In the genomic region with DNA sequence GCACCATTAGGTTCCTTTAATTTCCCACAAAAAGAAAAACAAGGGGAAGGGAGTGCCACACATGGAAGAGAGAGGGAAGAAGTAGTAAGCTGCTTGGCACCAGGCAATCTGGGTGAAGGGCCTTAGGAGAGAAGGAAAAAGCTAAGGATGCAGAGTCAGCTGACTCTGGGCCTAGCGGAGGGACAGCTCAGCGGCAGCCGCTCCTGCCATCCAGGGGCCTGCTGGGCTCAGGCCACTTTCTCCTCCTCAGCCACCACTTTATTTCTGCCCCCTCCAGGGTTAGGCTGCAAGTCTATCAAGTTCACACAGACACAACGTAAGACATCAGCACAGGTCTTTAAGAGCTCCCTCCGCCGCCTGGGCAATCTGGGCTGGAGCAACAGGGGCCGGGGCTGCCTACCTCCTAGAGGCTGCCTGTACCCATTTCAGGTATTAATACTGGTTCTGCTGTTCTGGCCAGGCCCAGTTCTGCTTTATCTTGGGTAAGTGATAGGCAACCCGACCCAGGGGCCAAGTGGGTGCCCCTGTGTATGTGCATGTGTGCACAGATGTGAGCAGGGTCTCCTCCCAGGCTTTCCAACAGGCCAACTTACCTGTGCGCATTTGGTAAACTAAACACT, we compare ENCODE assay signal across 11 cellular contexts. TPM values are rescaled to one million over a fixed set of nuclear protein-coding genes. Genes with fewer than 3 reads are reported as not detected.
DNase-seq lines count a peak whose midpoint lies in the region; ATAC-seq, FAIRE-seq and TF ChIP-seq lines count a peak whose summit lies in the region.
"Had no signal": no experiment of that assay in that cellular context is flagged by ENCODE, and none has a peak within 500 bp of the region (broad histone marks: within the 10 kb centered on the region; RNA-seq: fewer than 3 reads in every experiment).

No MANE protein-coding gene starts in this region.

- no peak overlapping the region for H2AFZ ChIP-seq in H9 (ENCODE audit: low read length)
- H2AFZ ChIP-seq in K562 (ENCODE audit: low read depth, low read length), result no peak overlapping the region
- H2AFZ ChIP-seq in mesenchymal stem cell (ENCODE audit: low read depth, low read length), result no peak overlapping the region

- H3K18ac ChIP-seq in H9 (ENCODE audit: insufficient read length, low read depth, low read length), result no peak overlapping the region
- H3K18ac ChIP-seq in mesenchymal stem cell (ENCODE audit: low read depth in 1 of 2, low read length in 2 of 2), result peak overlapping the region; percentile 25 to 54

- no peak overlapping the region for H3K27ac ChIP-seq in H9 (ENCODE audit: insufficient read length, low read depth, low read length)
- H3K27ac ChIP-seq in K562 (ENCODE audit: extremely low read depth, low read depth, low read length), result no peak overlapping the region
- no peak overlapping the region for H3K27ac ChIP-seq in mesenchymal stem cell (ENCODE audit: low read length, poor library complexity, severe bottlenecking)
- H3K27ac ChIP-seq in substantia nigra (ENCODE audit: low read depth, low read length, poor library complexity, severe bottlenecking), result peak overlapping the region; percentile 67
- H3K27ac ChIP-seq: KMS-11 had no signal

- DNase-seq in H9 (no peak), K562 (ENCODE audit: extremely low read depth in 1 of 4, low spot score in 3 of 4) (no peak), mesenchymal stem cell (no peak), substantia nigra (lab: John Stamatoyannopoulos, UW) (peak in 6 of 49 donors; percentile 22 to 40 (median 30)), sciatic nerve (ENCODE audit: low spot score) (no peak)
- DNase-seq in activated CD8-positive, alpha-beta memory T cell treated with anti-CD3 and anti-CD28 coated beads, Interleukin-2, amount 50 U/mL, for 4 hours, result no peak
- DNase-seq: activated T-cell treated with anti-CD3 and anti-CD28 coated beads, Interleukin-2, amount 50 U/mL, for 48 hours had no signal

- H3K36me3 ChIP-seq in K562 (ENCODE audit: control insufficient read depth, insufficient read depth, low read length), result peaks cover 12% of the 10 kb centered on the region
- H3K36me3 ChIP-seq in mesenchymal stem cell (ENCODE audit: control insufficient read depth in 1 of 2, insufficient read depth in 2 of 2, low read depth in 1 of 2, low read length in 2 of 2), result peaks cover 11 to 21% of the 10 kb centered on the region in 2 experiments

- H4K91ac ChIP-seq in H9 (ENCODE audit: insufficient read length, low read depth, low read length), result no peak overlapping the region
- H4K91ac ChIP-seq in mesenchymal stem cell (ENCODE audit: low read length), result peak overlapping the region; percentile 31

- H2BK120ac ChIP-seq in H9 (ENCODE audit: low read depth, low read length, poor library complexity, severe bottlenecking) (no peak overlapping the region), mesenchymal stem cell (ENCODE audit: low read depth, low read length) (no peak overlapping the region)

- H3K14ac ChIP-seq in H9 (ENCODE audit: insufficient read depth, low read length) (no peak overlapping the region), mesenchymal stem cell (ENCODE audit: low read length in 2 of 2) (peak overlapping the region in 1 of 2 experiments; percentile 64)

- WGBS in H9 (ENCODE audit: extremely low coverage, insufficient read length, low lambda C conversion rate), result no CpG with 5 or more reads among the region's 9 CpGs
- 75% methylated on average over 9 of the region's 9 CpGs for WGBS in K562 (ENCODE audit: insufficient coverage, low coverage, missing lambda C conversion rate)
- WGBS in mesenchymal stem cell, result 74% methylated on average over 8 of the region's 9 CpGs

- peak overlapping the region in 1 of 2 experiments; percentile 13; a peak in 1 of 5 replicates for H3K4me3 Mint-ChIP-seq in H9

- H3K27me3 ChIP-seq in H9 (ENCODE audit: insufficient read depth, low read length), result no peaks in the 10 kb centered on the region
- H3K27me3 ChIP-seq in K562 (ENCODE audit: control insufficient read depth in 2 of 2, insufficient read depth in 2 of 2, low read length in 2 of 2), result no peaks in the 10 kb centered on the region
- no peaks in the 10 kb centered on the region for H3K27me3 ChIP-seq in mesenchymal stem cell (ENCODE audit: control insufficient read depth in 1 of 2, insufficient read depth in 1 of 2, low read length in 2 of 2)

- H3K36me3 Mint-ChIP-seq in H9 (ENCODE audit: insufficient read depth in 1 of 3, low read depth in 3 of 3), result peaks cover 2 to 7% (median 5%) of the 10 kb centered on the region in 3 experiments; a peak in 4 of 7 replicates

- in situ Hi-C loops in K562 (cut with MboI), result no loop called here

- intact Hi-C loops in K562 (cut with micrococcal nuclease) (loop anchor here (10.0 kb wide), 2 partner anchors 73 to 353 kb away; no protein-coding TSS in a partner anchor), sciatic nerve (cut with DNase I) (no loop called here)

- H3K9me1 ChIP-seq in K562 (ENCODE audit: control insufficient read depth, insufficient read depth, low read length), result no peaks in the 10 kb centered on the region

- no peak for ATAC-seq in K562
- no peak for ATAC-seq in sciatic nerve
- ATAC-seq in HG03196 (IDR thresholded peaks at IDR 0.05; ENCODE audit: unreplicated experiment), result no peak
- no peak for ATAC-seq in HG02610 (IDR thresholded peaks at IDR 0.05; ENCODE audit: unreplicated experiment)

- H3K79me1 ChIP-seq in H9 (ENCODE audit: insufficient read depth, low read depth, low read length, poor library complexity, severe bottlenecking) (no peaks in the 10 kb centered on the region), mesenchymal stem cell (replicated peaks; ENCODE audit: low read length, poor library complexity, severe bottlenecking) (peaks cover 30% of the 10 kb centered on the region)

- H3K23ac ChIP-seq in H9 (ENCODE audit: insufficient read length, low read depth, low read length) (no peak overlapping the region), mesenchymal stem cell (ENCODE audit: low read length in 2 of 2) (peak overlapping the region in 1 of 2 experiments; percentile 34)

- no peak overlapping the region for H2AK5ac ChIP-seq in H9 (ENCODE audit: insufficient read length, low read length)
- H2AK5ac ChIP-seq in mesenchymal stem cell (ENCODE audit: low read length, severe bottlenecking), result no peak overlapping the region

- H3K9me3 ChIP-seq in H9 (ENCODE audit: control insufficient read depth, low read depth, low read length) (no peaks in the 10 kb centered on the region), K562 (replicated peaks; ENCODE audit: control insufficient read depth, insufficient read depth, low read depth, low read length) (no peaks in the 10 kb centered on the region), mesenchymal stem cell (ENCODE audit: control insufficient read depth, low read length) (no peaks in the 10 kb centered on the region)

- no peak overlapping the region for H4K5ac ChIP-seq in H9 (ENCODE audit: insufficient read length, low read depth, low read length)

- H3K4me1 ChIP-seq in H9 (ENCODE audit: insufficient read depth, low read length), result peaks cover 18% of the 10 kb centered on the region; the same call in 1 of the 2 replicates
- H3K4me1 ChIP-seq in K562 (replicated peaks in 1 of 2; ENCODE audit: control insufficient read depth in 2 of 2, insufficient read depth in 2 of 2, low read length in 2 of 2), result no peaks in the 10 kb centered on the region
- peaks cover 48% of the 10 kb centered on the region for H3K4me1 ChIP-seq in mesenchymal stem cell (ENCODE audit: control insufficient read depth, insufficient read depth, low read depth, low read length)

- no peak for TF ChIP-seq RAD21 in K562 (CRISPR knock-in tag; conservative IDR thresholded peaks at IDR 0.05 in 1 of 2, IDR thresholded peaks at IDR 0.05 in 1 of 2)

- H3K9ac ChIP-seq in H9 (ENCODE audit: extremely low read depth, insufficient read length, low read length) (no peak overlapping the region), K562 (ENCODE audit: insufficient read depth in 1 of 2, low read depth in 2 of 2, low read length in 2 of 2) (peak overlapping the region in 1 of 2 experiments; percentile 38; a peak in 2 of 4 replicates), mesenchymal stem cell (ENCODE audit: low read length) (peak overlapping the region; percentile 79)
- H3K9ac ChIP-seq: KMS-11 had no signal

- H2BK15ac ChIP-seq in H9 (ENCODE audit: low read depth, low read length) (no peak overlapping the region), mesenchymal stem cell (ENCODE audit: low read depth, poor library complexity, severe bottlenecking) (no peak overlapping the region)

- H3K4me3 ChIP-seq in K562 (no peak overlapping the region), mesenchymal stem cell (ENCODE audit: insufficient read depth in 1 of 2, low read depth in 1 of 2, low read length in 2 of 2) (peak overlapping the region in 1 of 2 experiments; percentile 6)

- H3K27ac Mint-ChIP-seq in H9, result peak overlapping the region; percentile 81 to 91 (median 82)

- H3K4me2 ChIP-seq in H9 (ENCODE audit: insufficient read depth, insufficient read length, low read length) (no peak overlapping the region), K562 (ENCODE audit: insufficient read depth, low read length) (no peak overlapping the region), mesenchymal stem cell (ENCODE audit: low read length, poor library complexity, severe bottlenecking) (no peak overlapping the region)
- H3K4me2 ChIP-seq: KMS-11 had no signal

- CTCF ChIA-PET in K562 (lab: Yijun Ruan, JAX; ENCODE audit: low intra/inter-chr PET ratio), result interaction anchor here (0.6 kb wide), 1 partner anchor 379 kb away, joined by 7 read pairs; no protein-coding TSS in a partner anchor

- no peak overlapping the region for H2BK20ac ChIP-seq in H9 (ENCODE audit: low read depth, low read length, poor library complexity, severe bottlenecking)

- H3K56ac ChIP-seq in H9 (ENCODE audit: insufficient read length, low read depth, low read length), result no peak overlapping the region

- H3K9me3 Mint-ChIP-seq in H9, result no peaks in the 10 kb centered on the region

- no peak for TF ChIP-seq EP300 in K562 (IDR thresholded peaks at IDR 0.05; ENCODE audit: low read length)

- peaks cover 71 to 74% of the 10 kb centered on the region in 2 experiments for H3K4me1 Mint-ChIP-seq in H9

- H2BK5ac ChIP-seq in H9 (ENCODE audit: insufficient read length, low read length) (no peak overlapping the region), mesenchymal stem cell (ENCODE audit: low read depth, low read length, poor library complexity, severe bottlenecking) (no peak overlapping the region)

- POLR2A ChIA-PET in K562 (lab: Yijun Ruan, JAX), result interaction anchor here (0.6 to 1.1 kb wide), 5 partner anchors 13 to 486 kb away, joined by 3 to 4 read pairs (median 3); no protein-coding TSS in a partner anchor

- H3K27me3 Mint-ChIP-seq in H9 (ENCODE audit: low read depth), result no peaks in the 10 kb centered on the region

- H3K23me2 ChIP-seq in H9 (ENCODE audit: insufficient read length, low read depth, low read length, poor library complexity, severe bottlenecking), result no peaks in the 10 kb centered on the region

- H4K20me1 ChIP-seq in H9 (ENCODE audit: control insufficient read depth, insufficient read depth, insufficient read length) (no peaks in the 10 kb centered on the region), K562 (replicated peaks; ENCODE audit: control insufficient read depth, insufficient read depth, low read length) (peaks cover 4% of the 10 kb centered on the region; the same call in 1 of the 2 replicates)

- no peak for FAIRE-seq in K562 (lab: Jason Lieb, UNC)
- FAIRE-seq: endometrium had no signal

- H2BK12ac ChIP-seq in H9 (ENCODE audit: insufficient read length, low read depth, low read length) (no peak overlapping the region), mesenchymal stem cell (ENCODE audit: low read length in 2 of 2) (no peak overlapping the region)

- H4K8ac ChIP-seq in H9 (replicated peaks; ENCODE audit: insufficient read length, low read depth, low read length) (no peak overlapping the region), mesenchymal stem cell (ENCODE audit: low read length) (peak overlapping the region; percentile 66)

- TF ChIP-seq POLR2A in K562 (conservative IDR thresholded peaks at IDR 0.05), result no peak

- no TSS peak for BruUV-seq in K562 (replicated peaks; lab: Mats Ljungman, UMichigan)

- H3K79me2 ChIP-seq in H9 (ENCODE audit: insufficient read depth, low read length) (peaks cover 2% of the 10 kb centered on the region; the same call in 1 of the 2 replicates), K562 (ENCODE audit: control insufficient read depth, insufficient read depth, low read length) (no peaks in the 10 kb centered on the region; the same call in 2 of the 3 replicates)

- TF ChIP-seq CTCF in H9 (conservative IDR thresholded peaks at IDR 0.05), result no peak
- no peak for TF ChIP-seq CTCF in K562 (IDR thresholded peaks at IDR 0.05 in 2 of 3, conservative IDR thresholded peaks at IDR 0.05 in 1 of 3; ENCODE audit: insufficient read depth in 2 of 3, low read depth in 1 of 3, low read length in 3 of 3)

- H3K4ac ChIP-seq in H9 (ENCODE audit: low read depth, low read length) (no peak overlapping the region), mesenchymal stem cell (ENCODE audit: low read depth in 1 of 2, low read length in 2 of 2) (peak overlapping the region in 1 of 2 experiments; percentile 25)

- H3T11ph ChIP-seq in H9 (ENCODE audit: low read length), result no peak overlapping the region

RNA-seq across cellular contexts. Expression of a gene that starts 53.6 kb away (rescaled TPM):
- total RNA-seq in H9 (2021), result 0.63 and 1.1 TPM in 2 replicates
- not detected in 2 replicates for total RNA-seq in K562 (2011; cell fraction: chromatin; rRNA removed; ENCODE audit: low replicate concordance)
- total RNA-seq in K562 (2011; cell fraction: nucleolus; rRNA removed), result not detected in 2 replicates
- not detected in 2 replicates for total RNA-seq in K562 (2011; cell fraction: nucleoplasm; rRNA removed)
- total RNA-seq in K562 (2014; rRNA removed), result not detected in 2 replicates
- not detected in 2 replicates for total RNA-seq in K562 (2014; rRNA removed; fragmentation: Illumina TruSeq; extraction: Trizol)
- total RNA-seq in K562 (2015; rRNA removed; fragmentation: Illumina TruSeq; extraction: Trizol), result not detected in 2 replicates
- total RNA-seq in K562 (2021), result not detected in 2 replicates
- not detected in 2 replicates for polyA plus RNA-seq in K562 (2011; rRNA removed)
- not detected in 2 replicates for polyA plus RNA-seq in K562 (2011; cell fraction: cytosol; rRNA removed)
- polyA plus RNA-seq in K562 (2011; cell fraction: nucleus; rRNA removed), result not detected in 2 replicates
- not detected in 2 replicates for polyA plus RNA-seq in K562 (2012)
- not detected in 2 replicates for polyA plus RNA-seq in K562 (2014; fragmentation: Illumina TruSeq; extraction: Trizol)
- not detected for polyA plus RNA-seq in K562 (2014; fragmentation: Nextera tagmentation; extraction: Ambion mirVana)
- not detected in 2 replicates for polyA plus RNA-seq in K562 (2014; rRNA removed)
- polyA minus RNA-seq in K562 (2011; rRNA and poly(A)+ RNA removed), result not detected in 2 replicates
- polyA minus RNA-seq in K562 (2011; cell fraction: cytosol; rRNA and poly(A)+ RNA removed), result not detected in 2 replicates
- not detected in 2 replicates for polyA minus RNA-seq in K562 (2011; cell fraction: nucleus; rRNA and poly(A)+ RNA removed)
- polyA plus RNA-seq in mesenchymal stem cell (2013, experiment 1 of 2), result 1.3 TPM
- 1.5 TPM for polyA plus RNA-seq in mesenchymal stem cell (2013, experiment 2 of 2)
- 2.5 TPM for total RNA-seq in sciatic nerve
